ENCODE assay signal across 1 cellular context in genomic region chr16:53773150-53773846, GRCh38.
TF ChIP-seq lines count a peak whose summit lies in the region.

No MANE protein-coding gene starts in this region.

TF ChIP-seq in IMR-90, 13 proteins besides CTCF, POLR2A, EP300 and RAD21 (continued from another document):
- TF ChIP-seq RFX5 (IDR thresholded peaks at IDR 0.05; ENCODE audit: low read depth, low read length) (no peak), MXI1 (IDR thresholded peaks at IDR 0.05; ENCODE audit: borderline replicate concordance, low read depth, low read length) (no peak), NFE2L2 (IDR thresholded peaks at IDR 0.05; ENCODE audit: low read depth, low read length) (peak; percentile 49), CHD1 (IDR thresholded peaks at IDR 0.05; ENCODE audit: low read depth, low read length) (no peak), SMC3 (IDR thresholded peaks at IDR 0.05; ENCODE audit: low read depth, low read length) (peak; percentile 66), BHLHE40 (IDR thresholded peaks at IDR 0.05; ENCODE audit: low read depth, low read length) (no peak)
